9 cellular contexts compared by ENCODE assay signal in the genomic region with DNA sequence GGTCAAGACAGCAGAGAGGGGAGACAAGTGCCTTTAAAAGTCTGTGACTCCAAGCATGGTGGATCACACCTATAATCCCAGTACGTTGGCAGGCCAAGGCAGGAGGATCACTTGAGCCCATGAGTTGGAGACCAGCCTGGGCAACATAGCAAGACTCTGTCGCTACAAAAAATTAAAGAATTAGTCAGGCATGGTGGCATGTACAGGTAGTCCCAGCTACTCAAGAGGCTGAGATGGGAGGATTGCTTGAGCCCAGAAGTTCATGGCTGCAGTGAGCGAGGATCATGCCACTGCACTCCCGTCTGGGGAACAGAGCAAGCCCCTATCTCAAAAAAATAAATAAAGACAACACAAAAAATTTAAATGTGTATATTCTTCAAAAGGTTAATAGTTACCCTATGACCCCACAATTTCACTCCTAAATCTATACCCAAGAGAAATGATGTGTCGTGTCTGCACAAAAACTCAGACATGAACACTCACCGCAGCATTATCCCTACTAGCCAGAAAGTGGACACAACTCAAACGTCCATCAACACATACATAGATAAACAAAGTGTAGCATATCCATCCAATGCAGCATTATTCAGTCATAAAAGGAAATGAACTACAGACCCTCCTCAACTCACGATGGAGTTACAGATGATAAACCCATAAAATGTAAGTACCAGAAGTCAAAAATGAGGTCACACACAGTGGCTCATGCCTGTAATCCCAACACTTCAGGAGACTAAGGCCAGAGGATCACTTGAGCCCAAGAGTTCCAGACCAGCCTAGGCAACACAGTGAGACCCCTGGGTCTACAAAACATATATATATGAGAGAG. TPM values are rescaled to one million over a fixed set of nuclear protein-coding genes. Genes with fewer than 3 reads are reported as not detected.
DNase-seq lines count a peak whose midpoint lies in the region; ATAC-seq, FAIRE-seq and TF ChIP-seq lines count a peak whose summit lies in the region.
"Had no signal": no experiment of that assay in that cellular context is flagged by ENCODE, and none has a peak within 500 bp of the region (broad histone marks: within the 10 kb centered on the region; RNA-seq: fewer than 3 reads in every experiment).

No MANE protein-coding gene starts in this region.

- H2AFZ ChIP-seq in HepG2 (ENCODE audit: low read length): no peak overlapping the region

- H3K36me3 ChIP-seq in HepG2 (replicated peaks in 1 of 2; ENCODE audit: control insufficient read depth in 1 of 2, insufficient read depth in 2 of 2, low read length in 2 of 2): peaks cover 38 to 77% of the 10 kb centered on the region in 2 experiments

- TF ChIP-seq POLR2A in HepG2 (IDR thresholded peaks at IDR 0.05; ENCODE audit: insufficient read depth in 1 of 2, low read depth in 2 of 2, low read length in 2 of 2): 0 out of 4 replicates have a peak, but pooled peaks of 1 of the 2 experiments have one; percentile 29

- H3K4me1 Mint-ChIP-seq in HFFc6 (ENCODE audit: low read depth): peaks cover 86% of the 10 kb centered on the region
- H3K4me1 Mint-ChIP-seq in stimulated activated effector memory CD8-positive, alpha-beta T cell treated with anti-CD3 and anti-CD28 coated beads, Interleukin-12 subunit alpha, Interleukin-12 subunit beta, amount 100 ng/mL, for 72 hours: peaks cover 69% of the 10 kb centered on the region
- H3K4me1 Mint-ChIP-seq in activated CD4-positive, alpha-beta memory T cell treated with anti-CD3 and anti-CD28 coated beads for 36 hours (ENCODE audit: low read depth): peaks cover 40% of the 10 kb centered on the region

- peaks cover 4% of the 10 kb centered on the region; the same call in 1 of the 2 replicates for H3K9me3 Mint-ChIP-seq in HFFc6
- H3K9me3 Mint-ChIP-seq in stimulated activated effector memory CD8-positive, alpha-beta T cell treated with anti-CD3 and anti-CD28 coated beads, Interleukin-12 subunit alpha, Interleukin-12 subunit beta, amount 100 ng/mL, for 72 hours: no peaks in the 10 kb centered on the region
- no peaks in the 10 kb centered on the region for H3K9me3 Mint-ChIP-seq in activated CD4-positive, alpha-beta memory T cell treated with anti-CD3 and anti-CD28 coated beads for 36 hours

- WGBS in HepG2 (ENCODE audit: low lambda C conversion rate): 95% methylated on average over 8 of the region's 8 CpGs

- no peak for TF ChIP-seq RAD21 in HepG2 (CRISPR knock-in tag; IDR thresholded peaks at IDR 0.05)

- H3K4me2 ChIP-seq in HepG2 (ENCODE audit: low read depth, low read length): no peak overlapping the region

- CTCF ChIA-PET in HepG2 (lab: Yijun Ruan, JAX; ENCODE audit: low intra/inter-chr PET ratio, low total read pairs): interaction anchor here (1.8 kb wide), 1 partner anchor 51 kb away, joined by 7 read pairs; no protein-coding TSS in a partner anchor
- CTCF ChIA-PET in activated CD4-positive, alpha-beta memory T cell treated with anti-CD3 and anti-CD28 coated beads for 36 hours (lab: Charles Lee): interaction anchor here (1.0 to 1.2 kb wide), 2 partner anchors 11 to 52 kb away, joined by 4 to 5 read pairs; no protein-coding TSS in a partner anchor

- no peak overlapping the region for H3K9ac ChIP-seq in HepG2 (ENCODE audit: insufficient read depth, low read depth, low read length)

- in situ Hi-C loops in HepG2 (cut with HindIII; ENCODE audit: extremely low pct_ligation_motif_present, low pct_unique_long_range_greater_than_20kb): no loop called here
- in situ Hi-C loops in ACHN (cut with HindIII; ENCODE audit: low pct_ligation_motif_present, low pct_unique_long_range_greater_than_20kb, low sequenced_read_pairs): no loop called here

- TF ChIP-seq CTCF in HFFc6 (IDR thresholded peaks at IDR 0.05): no peak
- TF ChIP-seq CTCF in HepG2 (CRISPR knock-in tag; IDR thresholded peaks at IDR 0.05): no peak

- no peaks in the 10 kb centered on the region for H3K9me3 ChIP-seq in HepG2 (ENCODE audit: low read length)

- no peaks in the 10 kb centered on the region for H3K27me3 Mint-ChIP-seq in HFFc6 (ENCODE audit: insufficient read depth)
- no peaks in the 10 kb centered on the region for H3K27me3 Mint-ChIP-seq in activated CD4-positive, alpha-beta memory T cell treated with anti-CD3 and anti-CD28 coated beads for 36 hours

- intact Hi-C loops in HepG2 (cut with micrococcal nuclease; ENCODE audit: unreplicated experiment): no loop called here
- intact Hi-C loops in activated CD4-positive, alpha-beta memory T cell treated with anti-CD3 and anti-CD28 coated beads for 36 hours (cut with micrococcal nuclease): no loop called here

- no peak overlapping the region for H3K4me3 ChIP-seq in HepG2 (replicated peaks in 1 of 3; ENCODE audit: insufficient read depth in 1 of 3, low read depth in 2 of 3, low read length in 3 of 3)

- H4K20me1 ChIP-seq in HepG2 (ENCODE audit: insufficient read depth, low read length): peaks cover 95% of the 10 kb centered on the region

- H3K27ac Mint-ChIP-seq in HFFc6: peak overlapping the region; percentile 89
- H3K27ac Mint-ChIP-seq in stimulated activated effector memory CD8-positive, alpha-beta T cell treated with anti-CD3 and anti-CD28 coated beads, Interleukin-12 subunit alpha, Interleukin-12 subunit beta, amount 100 ng/mL, for 72 hours: peak overlapping the region; percentile 70
- H3K27ac Mint-ChIP-seq in activated CD4-positive, alpha-beta memory T cell treated with anti-CD3 and anti-CD28 coated beads for 36 hours: no peak overlapping the region

- FAIRE-seq in HepG2 (lab: Jason Lieb, UNC): no peak

- no peaks in the 10 kb centered on the region for H3K27me3 ChIP-seq in HepG2 (ENCODE audit: control insufficient read depth in 1 of 2, insufficient read depth in 2 of 2, low read length in 2 of 2)

- H3K4me3 Mint-ChIP-seq in HFFc6: peak overlapping the region; percentile 68
- peak overlapping the region; percentile 47 for H3K4me3 Mint-ChIP-seq in stimulated activated effector memory CD8-positive, alpha-beta T cell treated with anti-CD3 and anti-CD28 coated beads, Interleukin-12 subunit alpha, Interleukin-12 subunit beta, amount 100 ng/mL, for 72 hours
- no peak overlapping the region for H3K4me3 Mint-ChIP-seq in activated CD4-positive, alpha-beta memory T cell treated with anti-CD3 and anti-CD28 coated beads for 36 hours

- TF ChIP-seq EP300 in HepG2 (IDR thresholded peaks at IDR 0.05; ENCODE audit: low read depth in 2 of 2, low read length in 2 of 2) (no peak), HepG2 (CRISPR knock-in tag; IDR thresholded peaks at IDR 0.05; ENCODE audit: borderline replicate concordance) (no peak)

- ATAC-seq in HepG2 (no peak), GM19467 (IDR thresholded peaks at IDR 0.05; ENCODE audit: unreplicated experiment) (no peak)
- ATAC-seq in stimulated activated effector memory CD8-positive, alpha-beta T cell treated with anti-CD3 and anti-CD28 coated beads, Interleukin-12 subunit alpha, Interleukin-12 subunit beta, amount 100 ng/mL, for 72 hours: no peak

- H3K79me2 ChIP-seq in HepG2 (ENCODE audit: insufficient read depth, low read length): peaks cover 99% of the 10 kb centered on the region

- BruUV-seq in HepG2 (replicated peaks; lab: Mats Ljungman, UMichigan): no TSS peak

- peaks cover 97% of the 10 kb centered on the region for H3K4me1 ChIP-seq in HepG2 (ENCODE audit: insufficient read depth, low read length)

- POLR2A ChIA-PET in HepG2 (lab: Yijun Ruan, JAX): interaction anchor here (23.7 kb wide), 1 partner anchor 25 kb away, joined by 624 read pairs; the partner anchor contains the start of gene ZMYND8
- POLR2A ChIA-PET in activated CD4-positive, alpha-beta memory T cell treated with anti-CD3 and anti-CD28 coated beads for 36 hours (lab: Charles Lee): no interaction called here

- H3K36me3 Mint-ChIP-seq in HFFc6 (ENCODE audit: low read depth): peaks cover 37% of the 10 kb centered on the region
- peaks cover 68% of the 10 kb centered on the region for H3K36me3 Mint-ChIP-seq in stimulated activated effector memory CD8-positive, alpha-beta T cell treated with anti-CD3 and anti-CD28 coated beads, Interleukin-12 subunit alpha, Interleukin-12 subunit beta, amount 100 ng/mL, for 72 hours
- H3K36me3 Mint-ChIP-seq in activated CD4-positive, alpha-beta memory T cell treated with anti-CD3 and anti-CD28 coated beads for 36 hours: peaks cover 19% of the 10 kb centered on the region

- H3K27ac ChIP-seq in angular gyrus (ENCODE audit: low read depth, low read length) (peak overlapping the region; percentile 98), HepG2 (ENCODE audit: extremely low read length, insufficient read depth, low read length) (peak overlapping the region; percentile 19)

- DNase-seq in HFFc6 (no peak), HepG2 (ENCODE audit: low spot score) (no peak), ACHN (no peak)
- DNase-seq in stimulated activated effector memory CD8-positive, alpha-beta T cell treated with anti-CD3 and anti-CD28 coated beads, Interleukin-12 subunit alpha, Interleukin-12 subunit beta, amount 100 ng/mL, for 72 hours (ENCODE audit: low spot score in 2 of 2): no peak
- no peak for DNase-seq in activated CD4-positive, alpha-beta memory T cell treated with anti-CD3 and anti-CD28 coated beads for 36 hours
- DNase-seq: activated CD8-positive, alpha-beta memory T cell treated with anti-CD3 and anti-CD28 coated beads for 24 hours; NCI-H187 treated with DMSO at 0.1 percent for 48 hours had no signal

RNA-seq across cellular contexts. Expression of gene ZMYND8, which starts 23.9 kb away (rescaled TPM):
- 10 to 100 TPM; 27.8 to 38.3 (median 34.8) TPM for total RNA-seq in HFFc6 (2021; fragmentation: NEBNext Ultra II Directional; extraction: Animal tissue kit (Norgen Biotek cat#: 25700))
- 53.9 and 71.9 TPM in 2 replicates for total RNA-seq in HepG2 (2016; rRNA removed; fragmentation: Illumina TruSeq; extraction: Trizol)
- 45.3 and 50.7 TPM in 2 replicates for total RNA-seq in HepG2 (2016; cell fraction: cytosol; rRNA removed; fragmentation: Illumina TruSeq; extraction: Trizol; ENCODE audit: low read depth)
- 54.7 and 64.5 TPM in 2 replicates for total RNA-seq in HepG2 (2016; cell fraction: insoluble cytoplasmic fraction; rRNA removed; fragmentation: Illumina TruSeq; extraction: Trizol)
- total RNA-seq in HepG2 (2016; cell fraction: membrane; rRNA removed; fragmentation: Illumina TruSeq; extraction: Trizol): 30.6 and 34.0 TPM in 2 replicates
- total RNA-seq in HepG2 (2016; cell fraction: nucleus; rRNA removed; fragmentation: Illumina TruSeq; extraction: Trizol): 90.9 and 106 TPM in 2 replicates
- 81.4 and 84.7 TPM in 2 replicates for polyA plus RNA-seq in HepG2 (2011; rRNA removed)
- polyA plus RNA-seq in HepG2 (2011; cell fraction: cytosol; rRNA removed): 41.2 and 45.2 TPM in 2 replicates
- 139 and 149 TPM in 2 replicates for polyA plus RNA-seq in HepG2 (2011; cell fraction: nucleus; rRNA removed)
- polyA plus RNA-seq in HepG2 (2012): 50.4 and 60.2 TPM in 2 replicates
- polyA plus RNA-seq in HepG2 (2016; cell fraction: cytosol; fragmentation: Illumina TruSeq; extraction: Trizol; ENCODE audit: low read depth): 1.9 and 2.5 TPM in 2 replicates
- polyA plus RNA-seq in HepG2 (2016; cell fraction: insoluble cytoplasmic fraction; fragmentation: Illumina TruSeq; extraction: Trizol; ENCODE audit: low read depth): 42.7 and 55.7 TPM in 2 replicates
- polyA plus RNA-seq in HepG2 (2016; cell fraction: membrane; fragmentation: Illumina TruSeq; extraction: Trizol; ENCODE audit: low read depth): 7.9 and 9.1 TPM in 2 replicates
- 103 and 106 TPM in 2 replicates for polyA plus RNA-seq in HepG2 (2016; cell fraction: nucleus; fragmentation: Illumina TruSeq; extraction: Trizol; ENCODE audit: insufficient read depth, low read depth)
- polyA minus RNA-seq in HepG2 (2011; rRNA and poly(A)+ RNA removed; ENCODE audit: low replicate concordance): 14.1 and 79.4 TPM in 2 replicates
- polyA minus RNA-seq in HepG2 (2011; cell fraction: cytosol; rRNA and poly(A)+ RNA removed): 66.7 and 69.5 TPM in 2 replicates
- 190 and 220 TPM in 2 replicates for polyA minus RNA-seq in HepG2 (2011; cell fraction: nucleus; rRNA and poly(A)+ RNA removed)
- total RNA-seq in activated CD4-positive, alpha-beta memory T cell treated with anti-CD3 and anti-CD28 coated beads for 36 hours: 10 to 100 TPM; 28.1 to 29.6 TPM
